Comparison of ENCODE assay signal across 30 cellular contexts in genomic region chr9:40925149-40925548, GRCh38.
"Had no signal": no experiment of that assay in that cellular context is flagged by ENCODE, and none has a peak within 500 bp of the region (broad histone marks: within the 10 kb centered on the region; RNA-seq: fewer than 3 reads in every experiment).

No MANE protein-coding gene starts in this region.

- DNase-seq: activated CD4-positive, CD25-positive, alpha-beta regulatory T cell; activated CD8-positive, alpha-beta T cell treated with anti-CD3 and anti-CD28 coated beads for 36 hours; activated effector memory CD4-positive, alpha-beta T cell treated with anti-CD3 and anti-CD28 coated beads, Interleukin-2, amount 50 U/mL, for 16 hours; activated naive CD4-positive, alpha-beta T cell treated with Interleukin-2 at 50 U/mL for 16 hours; activated naive CD8-positive, alpha-beta T cell treated with anti-CD3 and anti-CD28 coated beads, Interleukin-2, amount 50 U/mL, for 24 hours; activated T-cell treated with anti-CD3 and anti-CD28 coated beads, Interleukin-2, amount 50 U/mL, for 24 hours; amniotic stem cell; body of pancreas; central memory CD4-positive, alpha-beta T cell; KG1; NCI-H1092; NCI-H1417; NCI-H1930; NCI-H2171; NCI-H2227 treated with DMSO at 0.1 percent for 48 hours; NCI-H446 treated with DMSO at 0.1 percent for 48 hours; NCI-H524 treated with DMSO at 0.1 percent for 48 hours; NCI-H82; NK-92 treated with Interleukin-12 subunit alpha and Interleukin-12 subunit beta, amount 100 ng/mL, for 24 hours; OCI-M1; RPMI8226; T-cell; T-helper 2 cell; T1000 had no signal

- H3K36me3 ChIP-seq: ascending aorta had no signal

- ATAC-seq: activated CD8-positive, alpha-beta T cell treated with anti-CD3 and anti-CD28 coated beads for 36 hours; activated naive CD4-positive, alpha-beta T cell treated with anti-CD3 and anti-CD28 coated beads, Interleukin-2, amount 50 U/mL, for 72 hours; activated naive CD8-positive, alpha-beta T cell treated with anti-CD3 and anti-CD28 coated beads, Interleukin-2, amount 50 U/mL, for 24 hours; body of pancreas; Panc1; Right ventricle myocardium inferior; T-cell had no signal

- H3K4me1 ChIP-seq: ascending aorta, body of pancreas had no signal

- H3K27ac ChIP-seq: ascending aorta, body of pancreas, SK-N-MC, VCaP had no signal

- H3K4me3 ChIP-seq: ascending aorta, body of pancreas, SK-N-MC had no signal

- H3K27me3 ChIP-seq: ascending aorta, body of pancreas had no signal
